In genomic region chr2:72887836-72888437, GRCh38 we compare ENCODE assay signal across 8 cellular contexts. TPM values are rescaled to one million over a fixed set of nuclear protein-coding genes. Genes with fewer than 3 reads are reported as not detected.
DNase-seq lines count a peak whose midpoint lies in the region; ATAC-seq and TF ChIP-seq lines count a peak whose summit lies in the region.

No MANE protein-coding gene starts in this region.

- H3K27me3 Mint-ChIP-seq in activated CD4-positive, alpha-beta T cell treated with anti-CD3 and anti-CD28 coated beads, Interleukin-2, amount 10 ng/mL, durations not matched to agents 7 days and 5 days, result peaks cover 52% of the 10 kb centered on the region

- peak in 1 of 3 donors; percentile 15 for TF ChIP-seq CTCF in lower leg skin (IDR thresholded peaks at IDR 0.05)

- no peak for TF ChIP-seq POLR2A in lower leg skin (IDR thresholded peaks at IDR 0.05)

- WGBS in lower leg skin, 2 donors, result 9 to 12% methylated on average over 12 to 16 of the region's 16 CpGs

- H3K9me3 Mint-ChIP-seq in activated CD4-positive, alpha-beta T cell treated with anti-CD3 and anti-CD28 coated beads, Interleukin-2, amount 10 ng/mL, durations not matched to agents 7 days and 5 days, result no peaks in the 10 kb centered on the region

- peak overlapping the region; percentile 59 for H3K4me3 ChIP-seq in lower leg skin (ENCODE audit: low read depth, poor library complexity, severe bottlenecking)

- peak; percentile 92 for DNase-seq in AG20443 (ENCODE audit: low spot score)
- DNase-seq in NCI-H460 (ENCODE audit: extremely low read depth, low read depth), result peak; percentile 87
- DNase-seq in activated CD4-positive, alpha-beta T cell treated with anti-CD3 and anti-CD28 coated beads, Interleukin-2, amount 10 ng/mL, durations not matched to agents 7 days and 5 days, result peak; percentile 47
- DNase-seq in effector CD4-positive, alpha-beta T cell, result peak; percentile 25
- peak; percentile 83 to 97 for DNase-seq in lower leg skin (ENCODE audit: low spot score in 2 of 2)
- DNase-seq in stimulated activated CD4-positive, alpha-beta T cell treated with anti-CD3 and anti-CD28 coated beads, Interleukin-4, amount 100 ng/mL, for 24 hours, result peak; percentile 69

- no peak overlapping the region for H3K27ac Mint-ChIP-seq in activated CD4-positive, alpha-beta T cell treated with anti-CD3 and anti-CD28 coated beads, Interleukin-2, amount 10 ng/mL, durations not matched to agents 7 days and 5 days

- H3K36me3 Mint-ChIP-seq in activated CD4-positive, alpha-beta T cell treated with anti-CD3 and anti-CD28 coated beads, Interleukin-2, amount 10 ng/mL, durations not matched to agents 7 days and 5 days (ENCODE audit: low read depth), result no peaks in the 10 kb centered on the region

- ATAC-seq in GM19035 (IDR thresholded peaks at IDR 0.05; ENCODE audit: unreplicated experiment) (peak; percentile 39), HG03432 (IDR thresholded peaks at IDR 0.05; ENCODE audit: unreplicated experiment) (peak; percentile 35)

- H3K4me1 Mint-ChIP-seq in activated CD4-positive, alpha-beta T cell treated with anti-CD3 and anti-CD28 coated beads, Interleukin-2, amount 10 ng/mL, durations not matched to agents 7 days and 5 days, result peaks cover 3% of the 10 kb centered on the region

- intact Hi-C loops in lower leg skin (cut with DNase I; ENCODE audit: low total_unique reads), result no loop called here

- CTCF ChIA-PET in activated CD4-positive, alpha-beta T cell treated with anti-CD3 and anti-CD28 coated beads, Interleukin-2, amount 10 ng/mL, durations not matched to agents 7 days and 5 days (lab: Charles Lee), result interaction anchor here (0.8 to 3.1 kb wide), 8 partner anchors 8 to 289 kb away, joined by 3 to 10 read pairs (median 5); no protein-coding TSS in a partner anchor

- peak overlapping the region; percentile 63 for H3K4me3 Mint-ChIP-seq in activated CD4-positive, alpha-beta T cell treated with anti-CD3 and anti-CD28 coated beads, Interleukin-2, amount 10 ng/mL, durations not matched to agents 7 days and 5 days

- POLR2A ChIA-PET in activated CD4-positive, alpha-beta T cell treated with anti-CD3 and anti-CD28 coated beads, Interleukin-2, amount 10 ng/mL, durations not matched to agents 7 days and 5 days (lab: Charles Lee), result interaction anchor here (0.6 kb wide), 1 partner anchor 230 kb away, joined by 5 read pairs; no protein-coding TSS in a partner anchor

RNA-seq across cellular contexts. Expression of gene SPR, which starts 0.7 kb away (rescaled TPM):
- total RNA-seq in NCI-H460 (2014; rRNA removed; shearing (Covaris generic)), result 40.1 and 40.6 TPM in 2 replicates
- polyA plus RNA-seq in NCI-H460 (2014; cell fraction: nucleus; rRNA removed), result 69.2 and 80.1 TPM in 2 replicates
- under 1 TPM; 0.12 to 0.44 TPM for total RNA-seq in activated CD4-positive, alpha-beta T cell treated with anti-CD3 and anti-CD28 coated beads, Interleukin-2, amount 10 ng/mL, durations not matched to agents 7 days and 5 days
- 10 to 100 TPM in 3 of 4 donors, 1 to 10 TPM in 1; 8.0 to 20.3 (median 15.0) TPM for total RNA-seq in lower leg skin

RNA-seq across cellular contexts. Expression of gene EMX1, which starts 29.4 kb away (rescaled TPM):
- not detected in 2 replicates for total RNA-seq in NCI-H460 (2014; rRNA removed; shearing (Covaris generic))
- polyA plus RNA-seq in NCI-H460 (2014; cell fraction: nucleus; rRNA removed), result not detected in 2 replicates
- not detected for total RNA-seq in activated CD4-positive, alpha-beta T cell treated with anti-CD3 and anti-CD28 coated beads, Interleukin-2, amount 10 ng/mL, durations not matched to agents 7 days and 5 days
- total RNA-seq in lower leg skin, result under 1 TPM in 1 of 4 donors, not detected in 3; 0.26 TPM

Comparison
In these comparisons a context has a peak if more than half of its experiments do, and no peak if none do; other contexts are left out.
1. Peak in every context shown above with its lines: DNase-seq, ATAC-seq and H3K4me3 ChIP-seq.
2. DNase-seq: peak in every context shown above with its lines; median percentile 92 in AG20443; 90 in lower leg skin; 87 in NCI-H460; 69 in stimulated activated CD4-positive, alpha-beta T cell treated with anti-CD3 and anti-CD28 coated beads, Interleukin-4, amount 100 ng/mL, for 24 hours; 47 in activated CD4-positive, alpha-beta T cell treated with anti-CD3 and anti-CD28 coated beads, Interleukin-2, amount 10 ng/mL, durations not matched to agents 7 days and 5 days; 25 in effector CD4-positive, alpha-beta T cell.
3. RNA of gene SPR, which starts 0.7 kb away (total RNA-seq): 40.1 to 40.6 TPM in NCI-H460 and 8.0 to 20.3 TPM in lower leg skin; 0.12 to 0.44 TPM in activated CD4-positive, alpha-beta T cell treated with anti-CD3 and anti-CD28 coated beads, Interleukin-2, amount 10 ng/mL, durations not matched to agents 7 days and 5 days; every median in the first group is over 4 times any median in the second.